ENCODE assay signal across 3 cellular contexts in genomic region chr6:150308812-150309475, GRCh38.
TF ChIP-seq lines count a peak whose summit lies in the region.

No MANE protein-coding gene starts in this region.

TF ChIP-seq in HEK293, 187 proteins besides CTCF, POLR2A, EP300 and RAD21 (continues in another document):
- 0 out of 2 replicates have a peak, but pooled peaks have one; percentile 18 for TF ChIP-seq ZNF280C (tag by site-specific recombination; IDR thresholded peaks at IDR 0.05)
- TF ChIP-seq, protein P1, sequence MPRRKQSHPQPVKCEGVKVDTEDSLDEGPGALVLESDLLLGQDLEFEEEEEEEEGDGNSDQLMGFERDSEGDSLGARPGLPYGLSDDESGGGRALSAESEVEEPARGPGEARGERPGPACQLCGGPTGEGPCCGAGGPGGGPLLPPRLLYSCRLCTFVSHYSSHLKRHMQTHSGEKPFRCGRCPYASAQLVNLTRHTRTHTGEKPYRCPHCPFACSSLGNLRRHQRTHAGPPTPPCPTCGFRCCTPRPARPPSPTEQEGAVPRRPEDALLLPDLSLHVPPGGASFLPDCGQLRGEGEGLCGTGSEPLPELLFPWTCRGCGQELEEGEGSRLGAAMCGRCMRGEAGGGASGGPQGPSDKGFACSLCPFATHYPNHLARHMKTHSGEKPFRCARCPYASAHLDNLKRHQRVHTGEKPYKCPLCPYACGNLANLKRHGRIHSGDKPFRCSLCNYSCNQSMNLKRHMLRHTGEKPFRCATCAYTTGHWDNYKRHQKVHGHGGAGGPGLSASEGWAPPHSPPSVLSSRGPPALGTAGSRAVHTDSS (tag by site-specific recombination; IDR thresholded peaks at IDR 0.05), result no peak
- 0 out of 2 replicates have a peak, but pooled peaks have one; percentile 79 for TF ChIP-seq ZNF114 (tag by site-specific recombination; IDR thresholded peaks at IDR 0.05)
- 0 out of 2 replicates have a peak, but pooled peaks have one; percentile 76 for TF ChIP-seq ZNF311 (tag by site-specific recombination; IDR thresholded peaks at IDR 0.05; ENCODE audit: borderline replicate concordance)
- TF ChIP-seq ZNF558 (tag by site-specific recombination; IDR thresholded peaks at IDR 0.05), result no peak
- TF ChIP-seq ZNF473 (tag by site-specific recombination; IDR thresholded peaks at IDR 0.05), result 0 out of 2 replicates have a peak, but pooled peaks have one; percentile 72
- 0 out of 2 replicates have a peak, but pooled peaks have one; percentile 27 for TF ChIP-seq ZNF521 (tag by site-specific recombination; IDR thresholded peaks at IDR 0.05)
- TF ChIP-seq, protein P2, sequence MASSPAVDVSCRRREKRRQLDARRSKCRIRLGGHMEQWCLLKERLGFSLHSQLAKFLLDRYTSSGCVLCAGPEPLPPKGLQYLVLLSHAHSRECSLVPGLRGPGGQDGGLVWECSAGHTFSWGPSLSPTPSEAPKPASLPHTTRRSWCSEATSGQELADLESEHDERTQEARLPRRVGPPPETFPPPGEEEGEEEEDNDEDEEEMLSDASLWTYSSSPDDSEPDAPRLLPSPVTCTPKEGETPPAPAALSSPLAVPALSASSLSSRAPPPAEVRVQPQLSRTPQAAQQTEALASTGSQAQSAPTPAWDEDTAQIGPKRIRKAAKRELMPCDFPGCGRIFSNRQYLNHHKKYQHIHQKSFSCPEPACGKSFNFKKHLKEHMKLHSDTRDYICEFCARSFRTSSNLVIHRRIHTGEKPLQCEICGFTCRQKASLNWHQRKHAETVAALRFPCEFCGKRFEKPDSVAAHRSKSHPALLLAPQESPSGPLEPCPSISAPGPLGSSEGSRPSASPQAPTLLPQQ (tag by site-specific recombination; IDR thresholded peaks at IDR 0.05), result no peak
- 0 out of 2 replicates have a peak, but pooled peaks have one; percentile 7 for TF ChIP-seq ZNF544 (tag by site-specific recombination; IDR thresholded peaks at IDR 0.05)
- peak; percentile 7; the same call in 1 of the 2 replicates for TF ChIP-seq ZNF530 (tag by site-specific recombination; IDR thresholded peaks at IDR 0.05; ENCODE audit: low read depth)
- TF ChIP-seq ZNF791 (tag by site-specific recombination; IDR thresholded peaks at IDR 0.05), result 0 out of 2 replicates have a peak, but pooled peaks have one; percentile 56
- TF ChIP-seq ZNF548 (tag by site-specific recombination; IDR thresholded peaks at IDR 0.05), result no peak
- TF ChIP-seq ZNF701 (tag by site-specific recombination; IDR thresholded peaks at IDR 0.05), result peak; percentile 14; the same call in 1 of the 2 replicates
- TF ChIP-seq ZNF776 (tag by site-specific recombination; IDR thresholded peaks at IDR 0.05; ENCODE audit: borderline replicate concordance), result 0 out of 2 replicates have a peak, but pooled peaks have one; percentile 44
- TF ChIP-seq ZNF335 (tag by site-specific recombination; conservative IDR thresholded peaks at IDR 0.05), result no peak

TF ChIP-seq in K562, 482 proteins besides CTCF, POLR2A, EP300 and RAD21 (continues in another document):
- TF ChIP-seq ZNF830 (CRISPR knock-in tag; IDR thresholded peaks at IDR 0.05) (no peak), CBFA2T2 (conservative IDR thresholded peaks at IDR 0.05) (no peak), CCNT2 (IDR thresholded peaks at IDR 0.05; ENCODE audit: borderline replicate concordance, extremely low read depth, insufficient read length, low read depth, low read length) (no peak), MYC (IDR thresholded peaks at IDR 0.05; ENCODE audit: low read depth, low read length) (no peak), MYC (CRISPR knock-in tag; IDR thresholded peaks at IDR 0.05; ENCODE audit: borderline replicate concordance, low read depth) (no peak), ETV5 (CRISPR knock-in tag; IDR thresholded peaks at IDR 0.05; ENCODE audit: low read depth) (no peak), FOXJ3 (CRISPR knock-in tag; IDR thresholded peaks at IDR 0.05) (no peak), OTX1 (CRISPR knock-in tag; IDR thresholded peaks at IDR 0.05) (peak; percentile 81), ZNF174 (CRISPR knock-in tag; IDR thresholded peaks at IDR 0.05) (no peak), TEAD4 (IDR thresholded peaks at IDR 0.05; ENCODE audit: low read length) (no peak), TEAD4 (CRISPR knock-in tag; IDR thresholded peaks at IDR 0.05; ENCODE audit: borderline replicate concordance) (no peak), RB1 (IDR thresholded peaks at IDR 0.05; ENCODE audit: low read depth) (no peak), ZEB2 (IDR thresholded peaks at IDR 0.05) (no peak), NFIC (IDR thresholded peaks at IDR 0.05) (no peak), POLR2G (IDR thresholded peaks at IDR 0.05; ENCODE audit: low read depth, low read length) (no peak), ZNF76 (CRISPR knock-in tag; IDR thresholded peaks at IDR 0.05; ENCODE audit: borderline replicate concordance) (no peak), ELF4 (CRISPR knock-in tag; IDR thresholded peaks at IDR 0.05) (0 out of 2 replicates have a peak, but pooled peaks have one; percentile 52), PKNOX1 (IDR thresholded peaks at IDR 0.05) (no peak), TOE1 (IDR thresholded peaks at IDR 0.05; ENCODE audit: borderline replicate concordance) (peak; percentile 26; the same call in 1 of the 2 replicates), TOE1 (CRISPR knock-in tag; IDR thresholded peaks at IDR 0.05; ENCODE audit: borderline replicate concordance, low read depth) (no peak)
- TF ChIP-seq, protein P3, sequence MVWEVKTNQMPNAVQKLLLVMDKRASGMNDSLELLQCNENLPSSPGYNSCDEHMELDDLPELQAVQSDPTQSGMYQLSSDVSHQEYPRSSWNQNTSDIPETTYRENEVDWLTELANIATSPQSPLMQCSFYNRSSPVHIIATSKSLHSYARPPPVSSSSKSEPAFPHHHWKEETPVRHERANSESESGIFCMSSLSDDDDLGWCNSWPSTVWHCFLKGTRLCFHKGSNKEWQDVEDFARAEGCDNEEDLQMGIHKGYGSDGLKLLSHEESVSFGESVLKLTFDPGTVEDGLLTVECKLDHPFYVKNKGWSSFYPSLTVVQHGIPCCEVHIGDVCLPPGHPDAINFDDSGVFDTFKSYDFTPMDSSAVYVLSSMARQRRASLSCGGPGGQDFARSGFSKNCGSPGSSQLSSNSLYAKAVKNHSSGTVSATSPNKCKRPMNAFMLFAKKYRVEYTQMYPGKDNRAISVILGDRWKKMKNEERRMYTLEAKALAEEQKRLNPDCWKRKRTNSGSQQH (CRISPR knock-in tag; IDR thresholded peaks at IDR 0.05), result peak; percentile 65
- TF ChIP-seq, protein P4, sequence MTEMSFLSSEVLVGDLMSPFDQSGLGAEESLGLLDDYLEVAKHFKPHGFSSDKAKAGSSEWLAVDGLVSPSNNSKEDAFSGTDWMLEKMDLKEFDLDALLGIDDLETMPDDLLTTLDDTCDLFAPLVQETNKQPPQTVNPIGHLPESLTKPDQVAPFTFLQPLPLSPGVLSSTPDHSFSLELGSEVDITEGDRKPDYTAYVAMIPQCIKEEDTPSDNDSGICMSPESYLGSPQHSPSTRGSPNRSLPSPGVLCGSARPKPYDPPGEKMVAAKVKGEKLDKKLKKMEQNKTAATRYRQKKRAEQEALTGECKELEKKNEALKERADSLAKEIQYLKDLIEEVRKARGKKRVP (CRISPR knock-in tag; IDR thresholded peaks at IDR 0.05), result no peak

TF ChIP-seq in H1, 55 proteins besides CTCF, POLR2A, EP300 and RAD21:
- TF ChIP-seq TAF1 (IDR thresholded peaks at IDR 0.05; ENCODE audit: low read depth, low read length) (no peak), ZNF274 (IDR thresholded peaks at IDR 0.05; ENCODE audit: borderline replicate concordance, extremely low read depth, low read length) (no peak), RBBP5 (IDR thresholded peaks at IDR 0.05; ENCODE audit: borderline replicate concordance, low read depth, low read length) (no peak), SUZ12 (IDR thresholded peaks at IDR 0.05; ENCODE audit: low read length) (no peak), RFX5 (IDR thresholded peaks at IDR 0.05; ENCODE audit: borderline replicate concordance, low read depth, low read length) (no peak), CHD1 (IDR thresholded peaks at IDR 0.05; ENCODE audit: low read depth, low read length) (no peak), ATF3 (IDR thresholded peaks at IDR 0.05; ENCODE audit: insufficient read depth, low read depth, low read length) (no peak), JUN (IDR thresholded peaks at IDR 0.05; ENCODE audit: low read depth, low read length) (no peak), JUND (IDR thresholded peaks at IDR 0.05; ENCODE audit: low read length) (no peak), TAF7 (optimal IDR thresholded peaks at IDR 0.05; ENCODE audit: borderline replicate concordance, low read depth, low read length) (no peak)
